Comparison of ENCODE assay signal across 8 cellular contexts in genomic region chr15:40253179-40253790, GRCh38. TPM values are rescaled to one million over a fixed set of nuclear protein-coding genes. Genes with fewer than 3 reads are reported as not detected.
DNase-seq lines count a peak whose midpoint lies in the region; ATAC-seq and TF ChIP-seq lines count a peak whose summit lies in the region.

No MANE protein-coding gene starts in this region.

- TF ChIP-seq POLR2A in tibial nerve (IDR thresholded peaks at IDR 0.05): no peak

- H3K27me3 Mint-ChIP-seq in activated T-cell treated with anti-CD3 and anti-CD28 coated beads, Interleukin-2, amount 50 U/mL, for 4 hours (ENCODE audit: low read depth): peaks cover 37% of the 10 kb centered on the region
- H3K27me3 Mint-ChIP-seq in brain: peaks cover 52% of the 10 kb centered on the region
- peaks cover 11% of the 10 kb centered on the region for H3K27me3 Mint-ChIP-seq in memory B cell

- no peaks in the 10 kb centered on the region for H3K36me3 ChIP-seq in tibial nerve

- no peaks in the 10 kb centered on the region for H3K9me3 ChIP-seq in tibial nerve

- TF ChIP-seq EP300 in tibial nerve (IDR thresholded peaks at IDR 0.05): no peak

- peak overlapping the region; percentile 29 to 61 (median 48) for H3K4me3 ChIP-seq in tibial nerve

- peaks cover 0 to 21% (median 14%) of the 10 kb centered on the region in 4 donors for H3K4me1 ChIP-seq in tibial nerve

- WGBS in tibial nerve, 2 donors: 38 to 39% methylated on average over 25 to 26 of the region's 26 CpGs

- H3K27ac Mint-ChIP-seq in brain (peak overlapping the region in 1 of 5 experiments; percentile 69), memory B cell (no peak overlapping the region)

- peak; percentile 28 to 45 for ATAC-seq in activated T-cell treated with anti-CD3 and anti-CD28 coated beads, Interleukin-2, amount 50 U/mL, for 4 hours
- ATAC-seq in memory B cell (ENCODE audit: low read depth) (no peak), HG02610 (IDR thresholded peaks at IDR 0.05; ENCODE audit: unreplicated experiment) (no peak), GM19452 (IDR thresholded peaks at IDR 0.05; ENCODE audit: unreplicated experiment) (no peak), HG03342 (IDR thresholded peaks at IDR 0.05; ENCODE audit: unreplicated experiment) (no peak)

- no peak overlapping the region for H3K27ac ChIP-seq in tibial nerve

- no peaks in the 10 kb centered on the region for H3K9me3 Mint-ChIP-seq in activated T-cell treated with anti-CD3 and anti-CD28 coated beads, Interleukin-2, amount 50 U/mL, for 4 hours
- H3K9me3 Mint-ChIP-seq in brain: peaks cover 0 to 2% (median 0%) of the 10 kb centered on the region in 5 experiments
- no peaks in the 10 kb centered on the region for H3K9me3 Mint-ChIP-seq in memory B cell

- peaks cover 9% of the 10 kb centered on the region for H3K4me1 Mint-ChIP-seq in activated T-cell treated with anti-CD3 and anti-CD28 coated beads, Interleukin-2, amount 50 U/mL, for 4 hours (ENCODE audit: low read depth)
- H3K4me1 Mint-ChIP-seq in brain (peaks cover 16% of the 10 kb centered on the region), memory B cell (peaks cover 11% of the 10 kb centered on the region)

- peak overlapping the region; percentile 69 for H3K4me3 Mint-ChIP-seq in activated T-cell treated with anti-CD3 and anti-CD28 coated beads, Interleukin-2, amount 50 U/mL, for 4 hours
- peak overlapping the region; percentile 78 to 83 (median 81) for H3K4me3 Mint-ChIP-seq in brain
- peak overlapping the region; percentile 78 for H3K4me3 Mint-ChIP-seq in memory B cell

- TF ChIP-seq CTCF in brain (conservative IDR thresholded peaks at IDR 0.05): no peak
- TF ChIP-seq CTCF in tibial nerve (IDR thresholded peaks at IDR 0.05): no peak

- peaks cover 0 to 41% of the 10 kb centered on the region in 2 donors for H3K27me3 ChIP-seq in tibial nerve

- DNase-seq in activated T-cell treated with anti-CD3 and anti-CD28 coated beads, Interleukin-2, amount 50 U/mL, for 4 hours: no peak
- DNase-seq in activated T-cell treated with anti-CD3 and anti-CD28 coated beads, Interleukin-2, amount 50 U/mL, for 1 hour: no peak
- DNase-seq in memory B cell (ENCODE audit: low spot score in 2 of 2): no peak
- DNase-seq in tibial nerve (ENCODE audit: low spot score in 2 of 2): no peak

- H3K36me3 Mint-ChIP-seq in activated T-cell treated with anti-CD3 and anti-CD28 coated beads, Interleukin-2, amount 50 U/mL, for 4 hours (ENCODE audit: insufficient read depth): no peaks in the 10 kb centered on the region
- H3K36me3 Mint-ChIP-seq in brain (no peaks in the 10 kb centered on the region), memory B cell (no peaks in the 10 kb centered on the region)

RNA-seq across cellular contexts. Expression of gene PAK6, which starts 14.4 kb away (rescaled TPM):
- total RNA-seq in activated T-cell treated with anti-CD3 and anti-CD28 coated beads, Interleukin-2, amount 50 U/mL, for 4 hours: under 1 TPM; 0.28 to 0.84 (median 0.76) TPM
- polyA plus RNA-seq in brain (ENCODE audit: insufficient read depth, low read depth, low replicate concordance): 8.8 TPM
- 1 to 10 TPM in 1 of 4 donors, under 1 TPM in 1, not detected in 2; 0.84 to 2.0 TPM for total RNA-seq in tibial nerve

RNA-seq across cellular contexts. Expression of gene ANKRD63, which starts 29.6 kb away (rescaled TPM):
- not detected for total RNA-seq in activated T-cell treated with anti-CD3 and anti-CD28 coated beads, Interleukin-2, amount 50 U/mL, for 4 hours
- polyA plus RNA-seq in brain (ENCODE audit: insufficient read depth, low read depth, low replicate concordance): not detected
- not detected for total RNA-seq in tibial nerve

RNA-seq across cellular contexts. Expression of gene PLCB2, which starts 54.5 kb away (rescaled TPM):
- total RNA-seq in activated T-cell treated with anti-CD3 and anti-CD28 coated beads, Interleukin-2, amount 50 U/mL, for 4 hours: 10 to 100 TPM; 41.7 to 50.3 (median 48.6) TPM
- 3.9 TPM for polyA plus RNA-seq in brain (ENCODE audit: insufficient read depth, low read depth, low replicate concordance)
- 10 to 100 TPM; 14.9 to 42.3 (median 17.0) TPM for total RNA-seq in tibial nerve

Comparison
In these comparisons a context has a peak if more than half of its experiments do, and no peak if none do; other contexts are left out.
1. ATAC-seq: peak in activated T-cell treated with anti-CD3 and anti-CD28 coated beads, Interleukin-2, amount 50 U/mL, for 4 hours (2 of 2); none in memory B cell (single experiment), HG02610 (single experiment), GM19452 (single experiment) and HG03342 (single experiment).
2. Peak in every context shown above with its lines, with median percentiles within 50 percentile points of each other: H3K4me3 Mint-ChIP-seq.